Comparison of ENCODE assay signal across 8 cellular contexts in genomic region chr19:52139291-52140076, GRCh38. TPM values are rescaled to one million over a fixed set of nuclear protein-coding genes. Genes with fewer than 3 reads are reported as not detected.
DNase-seq lines count a peak whose midpoint lies in the region; ATAC-seq, FAIRE-seq and TF ChIP-seq lines count a peak whose summit lies in the region.

ZNF616 (minus strand) TSS chr19:52139938; CDS start chr19:52130512, 9,426 bp downstream.

- H3K36me3 Mint-ChIP-seq in Caco-2 (ENCODE audit: insufficient read depth, unreplicated experiment) = peaks cover 23% of the 10 kb centered on the region
- H3K36me3 Mint-ChIP-seq in activated CD8-positive, alpha-beta memory T cell treated with anti-CD3 and anti-CD28 coated beads, Interleukin-2, amount 10 ng/mL, durations not matched to agents 7 days and 5 days = peaks cover 34% of the 10 kb centered on the region

- H3K9ac ChIP-seq in H1 (replicated peaks in 1 of 4; ENCODE audit: extremely low read depth in 1 of 4, low read depth in 3 of 4, low read length in 3 of 4) = peak within 1 kb of the TSS; percentile 52 to 93 (median 92)
- H3K9ac ChIP-seq in mesendoderm (ENCODE audit: low read length) = peak within 1 kb of the TSS; percentile 100

- H3K4me1 Mint-ChIP-seq in Caco-2 (ENCODE audit: low read depth, unreplicated experiment) = peaks cover 10% of the 10 kb centered on the region
- peaks cover 18% of the 10 kb centered on the region for H3K4me1 Mint-ChIP-seq in activated CD8-positive, alpha-beta memory T cell treated with anti-CD3 and anti-CD28 coated beads, Interleukin-2, amount 10 ng/mL, durations not matched to agents 7 days and 5 days

- H3K79me1 ChIP-seq in H1 (ENCODE audit: low read depth, low read length) (peaks cover 7% of the 10 kb centered on the region; the same call in 1 of the 2 replicates), mesendoderm (ENCODE audit: low read length) (peaks cover 7% of the 10 kb centered on the region)

- H3K4me3 ChIP-seq in Caco-2 (ENCODE audit: low read depth, low read length) = peak within 1 kb of the TSS; percentile 82
- H3K4me3 ChIP-seq in H1 (ENCODE audit: extremely low read depth in 1 of 4, insufficient read depth in 2 of 4, low read depth in 3 of 4, low read length in 4 of 4) = peak within 1 kb of the TSS; percentile 82 to 99 (median 96)
- H3K4me3 ChIP-seq in mesendoderm (ENCODE audit: low read length) = peak within 1 kb of the TSS; percentile 94

- H3K4me1 ChIP-seq in Caco-2 (no peaks in the 10 kb centered on the region), H1 (replicated peaks in 1 of 4; ENCODE audit: control insufficient read depth in 3 of 4, insufficient read depth in 4 of 4, low read length in 3 of 4) (peaks cover 0 to 4% (median 0%) of the 10 kb centered on the region in 4 experiments; a peak in 2 of 7 replicates), mesendoderm (ENCODE audit: control insufficient read depth, low read depth, low read length) (peaks cover 2% of the 10 kb centered on the region)

- no peaks in the 10 kb centered on the region for H3K36me3 ChIP-seq in Caco-2 (ENCODE audit: control insufficient read depth, insufficient read depth, low read length)
- peaks cover 0 to 5% (median 2%) of the 10 kb centered on the region in 4 experiments; a peak in 2 of 8 replicates for H3K36me3 ChIP-seq in H1 (ENCODE audit: control insufficient read depth in 2 of 4, insufficient read depth in 4 of 4, low read length in 3 of 4)
- H3K36me3 ChIP-seq in mesendoderm (ENCODE audit: control insufficient read depth, insufficient read depth, low read length) = no peaks in the 10 kb centered on the region

- peak; percentile 47 to 64; a peak in 2 of 3 replicates for TF ChIP-seq POLR2A in H1 (IDR thresholded peaks at IDR 0.05; ENCODE audit: control extremely low read depth in 1 of 2, low read depth in 2 of 2, low read length in 2 of 2)

- H3K56ac ChIP-seq in H1 (replicated peaks; ENCODE audit: insufficient read length, low read depth, low read length) (peak within 1 kb of the TSS; percentile 43), mesendoderm (ENCODE audit: low read length) (peak within 1 kb of the TSS; percentile 98)

- H3K23ac ChIP-seq in H1 (ENCODE audit: insufficient read length) (no peak within 1 kb of the TSS), mesendoderm (ENCODE audit: low read length) (no peak within 1 kb of the TSS)

- peak within 1 kb of the TSS; percentile 96 for H3K27ac Mint-ChIP-seq in Caco-2 (ENCODE audit: unreplicated experiment)
- H3K27ac Mint-ChIP-seq in activated CD8-positive, alpha-beta memory T cell treated with anti-CD3 and anti-CD28 coated beads, Interleukin-2, amount 10 ng/mL, durations not matched to agents 7 days and 5 days = peak within 1 kb of the TSS; percentile 96

- peak within 1 kb of the TSS; percentile 88 for H4K5ac ChIP-seq in H1 (ENCODE audit: insufficient read length, low read depth, low read length)
- H4K5ac ChIP-seq in mesendoderm (ENCODE audit: low read length) = no peak within 1 kb of the TSS

- H2AK5ac ChIP-seq in H1 (ENCODE audit: low read depth, low read length) = peak within 1 kb of the TSS; percentile 41; the same call in 1 of the 2 replicates
- peak within 1 kb of the TSS; percentile 82 for H2AK5ac ChIP-seq in mesendoderm (ENCODE audit: low read length)

- H4K91ac ChIP-seq in H1 (replicated peaks; ENCODE audit: insufficient read length, low read length) = peak within 1 kb of the TSS; percentile 45

- H3K27ac ChIP-seq in H1 (ENCODE audit: low read depth, low read length) = peak within 1 kb of the TSS; percentile 81
- peak within 1 kb of the TSS; percentile 91 for H3K27ac ChIP-seq in mesendoderm (ENCODE audit: low read depth, low read length)

- DNase-seq in Caco-2 (peak; percentile 97 to 98), GM20000 (ENCODE audit: low spot score) (peak; percentile 94), HTR-8/SVneo (ENCODE audit: insufficient read length, low spot score) (peak; percentile 85), NOMO-1 treated with dmso at 0.1 percent for 144 hours (lab: John Stamatoyannopoulos, UW; ENCODE audit: unreplicated experiment) (peak; percentile 95), H1 (ENCODE audit: low read depth in 1 of 2, low spot score in 2 of 2) (peak; percentile 85 to 99), mesendoderm (peak; percentile 97)
- peak; percentile 97 for DNase-seq in activated CD8-positive, alpha-beta memory T cell treated with anti-CD3 and anti-CD28 coated beads, Interleukin-2, amount 10 ng/mL, durations not matched to agents 7 days and 5 days
- DNase-seq in stimulated activated CD8-positive, alpha-beta memory T cell treated with anti-CD3 and anti-CD28 coated beads, Interleukin-12 subunit alpha, Interleukin-12 subunit beta, amount 100 ng/mL, for 4 hours (ENCODE audit: low read depth) = peak; percentile 95

- intact Hi-C loops in Caco-2 (cut with micrococcal nuclease; ENCODE audit: unreplicated experiment) = loop anchor here (1.0 to 2.0 kb wide), 2 partner anchors 45 to 50 kb away; partner anchors contain the start of gene ZNF841

- peak; percentile 73 to 82 for TF ChIP-seq RAD21 in H1 (IDR thresholded peaks at IDR 0.05 in 1 of 2, conservative IDR thresholded peaks at IDR 0.05 in 1 of 2; ENCODE audit: low read depth in 2 of 2, low read length in 2 of 2)

- H4K8ac ChIP-seq in H1 (ENCODE audit: extremely low read depth, insufficient read depth, low read length) = peak within 1 kb of the TSS; percentile 66; the same call in 1 of the 2 replicates
- H4K8ac ChIP-seq in mesendoderm (ENCODE audit: low read depth, low read length) = no peak within 1 kb of the TSS

- no peaks in the 10 kb centered on the region for H3K27me3 Mint-ChIP-seq in Caco-2 (ENCODE audit: insufficient read depth, unreplicated experiment)
- H3K27me3 Mint-ChIP-seq in activated CD8-positive, alpha-beta memory T cell treated with anti-CD3 and anti-CD28 coated beads, Interleukin-2, amount 10 ng/mL, durations not matched to agents 7 days and 5 days = no peaks in the 10 kb centered on the region

- H2BK15ac ChIP-seq in H1 (ENCODE audit: low read length) = no peak within 1 kb of the TSS; the same call in 1 of the 2 replicates
- no peak within 1 kb of the TSS for H2BK15ac ChIP-seq in mesendoderm (replicated peaks; ENCODE audit: low read depth)

- peaks cover 6% of the 10 kb centered on the region; the same call in 1 of the 2 replicates for H3K23me2 ChIP-seq in H1 (ENCODE audit: low read depth, low read length)

- H2BK5ac ChIP-seq in H1 (ENCODE audit: low read depth, low read length) = peak within 1 kb of the TSS; percentile 97
- peak within 1 kb of the TSS; percentile 81 for H2BK5ac ChIP-seq in mesendoderm (ENCODE audit: low read length)

- peak within 1 kb of the TSS; percentile 78; the same call in 1 of the 2 replicates for H2BK12ac ChIP-seq in H1 (ENCODE audit: low read depth, low read length)

- H3K4me2 ChIP-seq in H1 (ENCODE audit: insufficient read depth in 1 of 2, low read depth in 2 of 2, low read length in 2 of 2) (peak within 1 kb of the TSS; percentile 87 to 98), mesendoderm (ENCODE audit: low read length) (peak within 1 kb of the TSS; percentile 97)

- peak within 1 kb of the TSS; percentile 87 for H2AFZ ChIP-seq in H1 (ENCODE audit: low read length)

- POLR2A ChIA-PET in Caco-2 (lab: Charles Lee) (interaction anchor here (1.8 kb wide), 1 partner anchor 50 kb away, joined by 7 read pairs; no protein-coding TSS in a partner anchor), H1 (lab: Charles Lee; ENCODE audit: partially characterized antibody) (interaction anchor here (0.6 to 2.8 kb wide), 17 partner anchors 10 to 259 kb away, joined by 3 to 25 read pairs (median 4); partner anchors contain the start of genes PPP2R1A, ZNF432, ZNF528 and ZNF610)

- 1% methylated on average over 40 of the region's 50 CpGs; no CpG with 5 or more reads in 1 of the 2 experiments for WGBS in H1 (ENCODE audit: extremely low coverage in 1 of 2, insufficient coverage in 1 of 2, insufficient read length in 1 of 2, insufficient replicate concordance in 2 of 2, low coverage in 1 of 2, low lambda C conversion rate in 2 of 2, missing lambda C conversion rate in 1 of 2), 2 experiments
- no CpG with 5 or more reads among the region's 50 CpGs for WGBS in mesendoderm (ENCODE audit: extremely low coverage, insufficient coverage, low lambda C conversion rate)

- H3K79me2 ChIP-seq in H1 (ENCODE audit: control insufficient read depth in 1 of 2, insufficient read depth in 2 of 2, low read length in 2 of 2) (peaks cover 11 to 37% of the 10 kb centered on the region in 2 experiments), mesendoderm (ENCODE audit: control insufficient read depth, insufficient read depth, low read length) (peaks cover 24% of the 10 kb centered on the region)

- no peak for TF ChIP-seq EP300 in H1 (IDR thresholded peaks at IDR 0.05; ENCODE audit: borderline replicate concordance in 1 of 2, low read depth in 2 of 2, low read length in 2 of 2)

- TSS peak; percentile 80 for BruUV-seq in Caco-2 (replicated peaks; lab: Mats Ljungman, UMichigan)

- H4K20me1 ChIP-seq in H1 (replicated peaks in 1 of 2; ENCODE audit: control insufficient read depth in 1 of 2, insufficient read depth in 2 of 2, low read length in 2 of 2) = no peaks in the 10 kb centered on the region

- peak within 1 kb of the TSS; percentile 93 for H3K4me3 Mint-ChIP-seq in Caco-2 (ENCODE audit: unreplicated experiment)
- H3K4me3 Mint-ChIP-seq in activated CD8-positive, alpha-beta memory T cell treated with anti-CD3 and anti-CD28 coated beads, Interleukin-2, amount 10 ng/mL, durations not matched to agents 7 days and 5 days = peak within 1 kb of the TSS; percentile 98

- H2BK20ac ChIP-seq in H1 (ENCODE audit: low read length) = no peak within 1 kb of the TSS

- H3K27me3 ChIP-seq in Caco-2 (replicated peaks; ENCODE audit: control insufficient read depth, insufficient read depth, low read length) (no peaks in the 10 kb centered on the region), H1 (replicated peaks in 1 of 4; ENCODE audit: control insufficient read depth in 3 of 4, extremely low read depth in 1 of 4, insufficient read depth in 3 of 4, low read length in 3 of 4) (no peaks in the 10 kb centered on the region), mesendoderm (ENCODE audit: insufficient read depth, low read length, poor library complexity) (no peaks in the 10 kb centered on the region)

- no peak within 1 kb of the TSS for H3K14ac ChIP-seq in H1 (ENCODE audit: insufficient read length)

- TF ChIP-seq CTCF in Caco-2 (IDR thresholded peaks at IDR 0.05; ENCODE audit: insufficient read depth in 1 of 2, low read depth in 1 of 2, low read length in 1 of 2, severe bottlenecking in 1 of 2, unreplicated experiment in 1 of 2) = peak; percentile 87
- TF ChIP-seq CTCF in GM20000 (IDR thresholded peaks at IDR 0.05; ENCODE audit: extremely low read depth, missing control alignments) = peak; percentile 92
- TF ChIP-seq CTCF in H1 (IDR thresholded peaks at IDR 0.05; ENCODE audit: control extremely low read depth in 1 of 3, insufficient read depth in 1 of 3, low read depth in 1 of 3, low read length in 3 of 3) = peak; percentile 70 to 80 (median 73)

- peaks cover 6% of the 10 kb centered on the region for H3K9me3 ChIP-seq in Caco-2
- H3K9me3 ChIP-seq in H1 (ENCODE audit: insufficient read depth in 2 of 2, low read depth in 1 of 2, low read length in 1 of 2) = peaks cover 4 to 7% of the 10 kb centered on the region in 2 experiments; a peak in 3 of 4 replicates

- H3K4ac ChIP-seq in H1 (replicated peaks; ENCODE audit: insufficient read length, low read depth, low read length) = peak within 1 kb of the TSS; percentile 4
- H3K4ac ChIP-seq in mesendoderm (ENCODE audit: low read depth, low read length) = peak within 1 kb of the TSS; percentile 57

- H3K18ac ChIP-seq in H1 (ENCODE audit: extremely low read depth, low read length) = peak within 1 kb of the TSS; percentile 91
- peak within 1 kb of the TSS; percentile 95 for H3K18ac ChIP-seq in mesendoderm (ENCODE audit: low read length)

- ATAC-seq in activated CD8-positive, alpha-beta memory T cell treated with anti-CD3 and anti-CD28 coated beads, Interleukin-2, amount 10 ng/mL, durations not matched to agents 7 days and 5 days = peak; percentile 98

- FAIRE-seq in HTR-8/SVneo (lab: Jason Lieb, UNC) (peak; percentile 89), H1 (lab: Jason Lieb, UNC) (no peak)

- H2BK120ac ChIP-seq in H1 (replicated peaks; ENCODE audit: low read depth, low read length) (peak within 1 kb of the TSS; percentile 12), mesendoderm (ENCODE audit: low read depth, low read length) (no peak within 1 kb of the TSS)

- CTCF ChIA-PET in Caco-2 (lab: Charles Lee) (interaction anchor here (0.6 to 1.8 kb wide), 3 partner anchors 50 to 390 kb away, joined by 3 to 16 read pairs (median 3); partner anchors contain the start of gene PPP2R1A), H1 (lab: Charles Lee; ENCODE audit: partially characterized antibody) (interaction anchor here (0.6 to 2.4 kb wide), 10 partner anchors 12 to 98 kb away, joined by 3 to 11 read pairs (median 4); no protein-coding TSS in a partner anchor)
- CTCF ChIA-PET in activated CD8-positive, alpha-beta memory T cell treated with anti-CD3 and anti-CD28 coated beads, Interleukin-2, amount 10 ng/mL, durations not matched to agents 7 days and 5 days (lab: Charles Lee) = interaction anchor here (0.7 to 3.5 kb wide), 4 partner anchors 32 to 147 kb away, joined by 3 to 28 read pairs (median 4); partner anchors contain the start of gene ZNF836

- peaks cover 12% of the 10 kb centered on the region for H3K9me3 Mint-ChIP-seq in Caco-2 (ENCODE audit: unreplicated experiment)
- peaks cover 32% of the 10 kb centered on the region for H3K9me3 Mint-ChIP-seq in activated CD8-positive, alpha-beta memory T cell treated with anti-CD3 and anti-CD28 coated beads, Interleukin-2, amount 10 ng/mL, durations not matched to agents 7 days and 5 days (ENCODE audit: low read depth)

RNA-seq across cellular contexts. Expression of gene ZNF616, which starts in this region (rescaled TPM):
- 5.7 and 7.1 TPM in 2 replicates for total RNA-seq in Caco-2 (2022)
- total RNA-seq in activated CD8-positive, alpha-beta memory T cell treated with anti-CD3 and anti-CD28 coated beads, Interleukin-2, amount 10 ng/mL, durations not matched to agents 7 days and 5 days = 1 to 10 TPM; 6.8 to 7.8 TPM
- total RNA-seq in H1 (2021; fragmentation: NEBNext Ultra II Directional; extraction: Animal tissue kit (Norgen Biotek cat#: 25700)) = 40.2 and 40.5 TPM in 2 replicates
- 3.5 and 5.7 TPM in 2 replicates for polyA plus RNA-seq in H1 (2011; rRNA removed)
- polyA plus RNA-seq in H1 (2011; cell fraction: cytosol; rRNA removed) = 7.3 TPM
- 9.4 TPM for polyA plus RNA-seq in H1 (2011; cell fraction: nucleus; rRNA removed)
- 14.1 to 26.9 TPM (median 18.7 TPM) in 4 replicates for polyA plus RNA-seq in H1 (2012, experiment 1 of 2)
- polyA plus RNA-seq in H1 (2012, experiment 2 of 2) = 1.4 TPM
- 15.4 TPM for polyA plus RNA-seq in H1 (2013, experiment 1 of 2)
- polyA plus RNA-seq in H1 (2013, experiment 2 of 2) = 13.2 TPM
- polyA minus RNA-seq in H1 (2011; rRNA and poly(A)+ RNA removed) = 30.0 and 41.0 TPM in 2 replicates
- 17.4 TPM for polyA minus RNA-seq in H1 (2011; cell fraction: cytosol; rRNA and poly(A)+ RNA removed)
- polyA minus RNA-seq in H1 (2011; cell fraction: nucleus; rRNA and poly(A)+ RNA removed) = 60.3 TPM
- polyA plus RNA-seq in mesendoderm (2013, experiment 1 of 2) = 15.8 TPM
- 15.8 TPM for polyA plus RNA-seq in mesendoderm (2013, experiment 2 of 2)

Comparison
In these comparisons a context has a peak if more than half of its experiments do, and no peak if none do; other contexts are left out.
1. Peak in every context shown above with its lines: DNase-seq, ATAC-seq, H3K4me3 ChIP-seq and H3K27ac ChIP-seq.